ENCODE assay signal across 8 cellular contexts in the genomic region with DNA sequence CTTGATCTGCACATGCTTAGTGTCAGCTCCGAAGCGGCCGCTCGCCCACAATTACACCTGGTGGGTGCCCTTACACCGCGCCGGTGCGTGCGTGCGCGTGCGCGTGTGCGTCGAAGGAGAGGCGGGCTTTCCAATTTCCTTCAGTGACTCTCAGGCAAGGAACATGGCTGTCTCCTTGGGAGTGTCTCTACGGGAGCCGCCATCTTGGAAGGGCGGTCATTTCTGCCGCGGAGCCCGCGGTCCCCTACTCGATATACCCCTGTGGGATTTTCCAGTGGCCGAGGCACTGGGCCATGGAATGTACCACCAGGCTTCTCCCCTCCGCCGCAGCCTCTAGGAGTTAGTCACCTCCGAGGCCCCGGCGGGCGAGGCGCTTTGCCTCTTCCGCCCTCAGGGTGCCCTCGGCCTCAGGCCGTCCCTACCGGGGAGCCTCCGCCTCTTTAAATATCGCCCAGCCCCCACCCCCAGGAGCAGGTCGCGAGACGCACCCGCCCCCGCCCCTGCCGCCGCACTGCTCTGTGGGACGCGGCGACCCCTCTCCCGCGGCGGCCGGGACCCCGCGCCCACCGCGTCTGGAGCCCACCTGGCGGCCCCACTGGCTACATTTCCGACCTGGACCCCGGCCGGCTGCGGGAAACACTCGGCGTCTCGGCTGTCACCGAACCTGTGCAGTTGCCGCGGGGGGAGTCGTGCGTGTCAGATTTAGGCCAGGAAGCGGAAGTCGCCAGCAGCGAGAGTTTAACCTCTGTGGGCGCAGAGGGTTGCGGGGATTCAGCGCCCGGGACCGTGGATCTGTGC. TPM values are rescaled to one million over a fixed set of nuclear protein-coding genes. Genes with fewer than 3 reads are reported as not detected.
DNase-seq lines count a peak whose midpoint lies in the region; ATAC-seq and TF ChIP-seq lines count a peak whose summit lies in the region.

A gene (minus strand): TSS at position 711 of the 798 bp plus-strand sequence. CDS start 15,741 bp downstream, outside the sequence.

- peaks cover 14% of the 10 kb centered on the region for H3K4me1 ChIP-seq in CD4-positive, CD25-positive, alpha-beta regulatory T cell (ENCODE audit: control insufficient read depth, insufficient read depth, low read length, poor library complexity, severe bottlenecking)
- H3K4me1 ChIP-seq in duodenal mucosa (ENCODE audit: control insufficient read depth in 1 of 2, insufficient read depth in 2 of 2, low read length in 2 of 2), result peaks cover 0 to 5% of the 10 kb centered on the region in 2 donors
- H3K4me1 ChIP-seq in lower lobe of right lung, result peaks cover 13% of the 10 kb centered on the region

- ATAC-seq in CD4-positive, CD25-positive, alpha-beta regulatory T cell (ENCODE audit: low read depth in 2 of 2), result peak; percentile 87 to 93
- ATAC-seq in GM19455 (IDR thresholded peaks at IDR 0.05; ENCODE audit: unreplicated experiment), result peak; percentile 89
- ATAC-seq in lower lobe of right lung, result peak; percentile 95 to 97

- no peaks in the 10 kb centered on the region for H3K36me3 ChIP-seq in CD4-positive, CD25-positive, alpha-beta regulatory T cell (ENCODE audit: control insufficient read depth, insufficient read depth, low read length)
- H3K36me3 ChIP-seq in duodenal mucosa (ENCODE audit: control insufficient read depth in 1 of 2, insufficient read depth in 2 of 2, low read length in 2 of 2) (no peaks in the 10 kb centered on the region), lower lobe of right lung (no peaks in the 10 kb centered on the region)

- peak within 1 kb of the TSS; percentile 82 to 99 (median 93) for H3K4me3 Mint-ChIP-seq in CD4-positive, CD25-positive, alpha-beta regulatory T cell
- H3K4me3 Mint-ChIP-seq in activated CD4-positive, alpha-beta memory T cell treated with anti-CD3 and anti-CD28 coated beads for 36 hours, result peak within 1 kb of the TSS; percentile 86

- CTCF ChIA-PET in activated CD4-positive, alpha-beta memory T cell treated with anti-CD3 and anti-CD28 coated beads for 36 hours (lab: Charles Lee), result no interaction called here

- POLR2A ChIA-PET in activated CD4-positive, alpha-beta memory T cell treated with anti-CD3 and anti-CD28 coated beads for 36 hours (lab: Charles Lee), result no interaction called here

- H3K27ac ChIP-seq in CD4-positive, CD25-positive, alpha-beta regulatory T cell (ENCODE audit: insufficient read depth, low read length, poor library complexity, severe bottlenecking), result peak within 1 kb of the TSS; percentile 87
- H3K27ac ChIP-seq in duodenal mucosa (ENCODE audit: low read depth, low read length) (peak within 1 kb of the TSS; percentile 84), lower lobe of right lung (peak within 1 kb of the TSS; percentile 95)

- H3K9ac ChIP-seq in duodenal mucosa (ENCODE audit: low read depth in 1 of 2, low read length in 2 of 2), result peak within 1 kb of the TSS; percentile 70 to 79

- no peaks in the 10 kb centered on the region for H3K27me3 Mint-ChIP-seq in CD4-positive, CD25-positive, alpha-beta regulatory T cell
- no peaks in the 10 kb centered on the region for H3K27me3 Mint-ChIP-seq in activated CD4-positive, alpha-beta memory T cell treated with anti-CD3 and anti-CD28 coated beads for 36 hours

- H3K4me1 Mint-ChIP-seq in CD4-positive, CD25-positive, alpha-beta regulatory T cell, result peaks cover 10 to 41% (median 21%) of the 10 kb centered on the region in 4 donors
- H3K4me1 Mint-ChIP-seq in activated CD4-positive, alpha-beta memory T cell treated with anti-CD3 and anti-CD28 coated beads for 36 hours (ENCODE audit: low read depth), result peaks cover 29% of the 10 kb centered on the region

- H3K36me3 Mint-ChIP-seq in CD4-positive, CD25-positive, alpha-beta regulatory T cell, result no peaks in the 10 kb centered on the region
- peaks cover 1% of the 10 kb centered on the region for H3K36me3 Mint-ChIP-seq in activated CD4-positive, alpha-beta memory T cell treated with anti-CD3 and anti-CD28 coated beads for 36 hours

- H3K9me3 Mint-ChIP-seq in CD4-positive, CD25-positive, alpha-beta regulatory T cell, result no peaks in the 10 kb centered on the region
- H3K9me3 Mint-ChIP-seq in activated CD4-positive, alpha-beta memory T cell treated with anti-CD3 and anti-CD28 coated beads for 36 hours, result no peaks in the 10 kb centered on the region

- peak within 1 kb of the TSS; percentile 93 to 97 (median 93) for H3K27ac Mint-ChIP-seq in CD4-positive, CD25-positive, alpha-beta regulatory T cell
- H3K27ac Mint-ChIP-seq in activated CD4-positive, alpha-beta memory T cell treated with anti-CD3 and anti-CD28 coated beads for 36 hours, result peak within 1 kb of the TSS; percentile 95

- H3K27me3 ChIP-seq in CD4-positive, CD25-positive, alpha-beta regulatory T cell (ENCODE audit: control insufficient read depth, insufficient read depth, low read length), result no peaks in the 10 kb centered on the region
- no peaks in the 10 kb centered on the region for H3K27me3 ChIP-seq in duodenal mucosa (ENCODE audit: control insufficient read depth in 1 of 2, insufficient read depth in 2 of 2, low read length in 2 of 2)
- H3K27me3 ChIP-seq in lower lobe of right lung (ENCODE audit: low read depth), result no peaks in the 10 kb centered on the region

- H3K9me3 ChIP-seq in CD4-positive, CD25-positive, alpha-beta regulatory T cell (ENCODE audit: control insufficient read depth in 2 of 2, low read length in 2 of 2), result no peaks in the 10 kb centered on the region
- H3K9me3 ChIP-seq in duodenal mucosa (ENCODE audit: control insufficient read depth in 1 of 2, low read length in 2 of 2) (no peaks in the 10 kb centered on the region), lower lobe of right lung (no peaks in the 10 kb centered on the region)

- H3K4me3 ChIP-seq in CD4-positive, CD25-positive, alpha-beta regulatory T cell (ENCODE audit: low read depth, low read length), result peak within 1 kb of the TSS; percentile 86
- peak within 1 kb of the TSS; percentile 63 to 77 for H3K4me3 ChIP-seq in duodenal mucosa (ENCODE audit: low read depth in 1 of 2, low read length in 2 of 2)
- peak within 1 kb of the TSS; percentile 70 for H3K4me3 ChIP-seq in lower lobe of right lung

- TF ChIP-seq CTCF in lower lobe of right lung (IDR thresholded peaks at IDR 0.05), result no peak

- intact Hi-C loops in activated CD4-positive, alpha-beta memory T cell treated with anti-CD3 and anti-CD28 coated beads for 36 hours (cut with micrococcal nuclease), result loop anchor here (1.0 to 10.0 kb wide), 7 partner anchors 40 to 538 kb away; a partner anchor contains a TSS
- intact Hi-C loops in lower lobe of right lung (cut with DNase I), result no loop called here

- DNase-seq in CD4-positive, CD25-positive, alpha-beta regulatory T cell, result peak; percentile 72 to 91 (median 80)
- DNase-seq in HK-2 (ENCODE audit: unreplicated experiment) (peak; percentile 87), NCI-H82 (lab: John Stamatoyannopoulos, UW) (peak; percentile 95), lower lobe of right lung (peak; percentile 82)
- DNase-seq in activated CD4-positive, alpha-beta memory T cell treated with anti-CD3 and anti-CD28 coated beads for 36 hours, result peak; percentile 80
- peak; percentile 45 to 57 (median 49) for DNase-seq in stimulated activated CD4-positive, alpha-beta T cell treated with anti-CD3 and anti-CD28 coated beads, TNF-alpha, amount 100 ng/mL, for 1 hour (ENCODE audit: low read depth in 3 of 3, low spot score in 1 of 3)

RNA-seq across cellular contexts. Expression of the gene that starts here (rescaled TPM):
- 9.3 TPM for total RNA-seq in CD4-positive, CD25-positive, alpha-beta regulatory T cell
- polyA plus RNA-seq in CD4-positive, CD25-positive, alpha-beta regulatory T cell, result 1 to 10 TPM; 4.9 to 6.7 (median 6.3) TPM
- 1 to 10 TPM; 8.4 to 8.7 TPM for total RNA-seq in activated CD4-positive, alpha-beta memory T cell treated with anti-CD3 and anti-CD28 coated beads for 36 hours
- 10.4 TPM for total RNA-seq in lower lobe of right lung

Comparison
In these comparisons a context has a peak if more than half of its experiments do, and no peak if none do; other contexts are left out.
1. Peak in every context shown above with its lines: DNase-seq, ATAC-seq, H3K4me3 ChIP-seq and H3K27ac ChIP-seq.